In the genomic region with DNA sequence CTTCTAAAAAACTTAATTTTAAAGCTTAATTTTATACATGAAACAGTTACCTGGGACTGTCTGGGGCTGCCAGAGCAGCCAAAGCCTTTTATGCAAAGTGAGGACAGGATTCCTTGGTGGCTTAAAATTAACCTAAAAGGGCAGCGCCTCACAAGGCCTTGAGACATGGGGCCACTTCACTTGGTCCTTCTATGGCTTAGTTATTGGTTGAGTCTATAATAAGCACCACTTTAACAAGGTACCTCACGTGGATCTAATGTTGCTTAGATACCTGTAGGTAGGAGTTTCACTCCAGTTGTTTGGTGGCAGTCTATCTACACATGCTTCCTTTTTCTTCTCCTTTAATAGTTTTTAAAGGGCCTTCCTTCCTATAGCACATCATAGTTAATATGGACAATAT, we compare ENCODE assay signal across 35 cellular contexts.
"Had no signal": no experiment of that assay in that cellular context is flagged by ENCODE, and none has a peak within 500 bp of the region (broad histone marks: within the 10 kb centered on the region; RNA-seq: fewer than 3 reads in every experiment).

No MANE protein-coding gene starts in this region.

- H3K4me3 ChIP-seq: MG63 had no signal

- H3K27me3 ChIP-seq: MG63 had no signal

- H3K9me3 ChIP-seq: MG63 had no signal

- DNase-seq: Karpas-422, Kasumi-1, MG63, MM.1S, MV-4-11, NCI-H1048, NCI-H1092, NCI-H1092 treated with DMSO at 0.1 percent for 48 hours, NCI-H1105, NCI-H1105 treated with DMSO at 0.1 percent for 48 hours, NCI-H1417, NCI-H1417 treated with DMSO at 0.1 percent for 48 hours, NCI-H1436, NCI-H1436 treated with DMSO at 0.1 percent for 48 hours, NCI-H146, NCI-H1694, NCI-H1694 treated with DMSO at 0.1 percent for 48 hours, NCI-H187, NCI-H187 treated with DMSO at 0.1 percent for 48 hours, NCI-H1930, NCI-H2029, NCI-H2029 treated with DMSO at 0.1 percent for 48 hours, NCI-H2081, NCI-H2081 treated with DMSO at 0.1 percent for 48 hours, NCI-H2107, NCI-H2171, NCI-H2171 treated with DMSO at 0.1 percent for 48 hours, NCI-H2227 treated with DMSO at 0.1 percent for 48 hours, NCI-H226, NCI-H345, NCI-H446, NCI-H446 treated with DMSO at 0.1 percent for 48 hours, NCI-H510A, NCI-H510A treated with DMSO at 0.1 percent for 48 hours, NCI-H524 had no signal
